1 cellular context compared by ENCODE assay signal in genomic region chr19:18274776-18275356, GRCh38.
TF ChIP-seq lines count a peak whose summit lies in the region.

No MANE protein-coding gene starts in this region.

TF ChIP-seq in GM12878, 131 proteins besides CTCF, POLR2A, EP300 and RAD21:
- TF ChIP-seq CEBPZ (IDR thresholded peaks at IDR 0.05; ENCODE audit: low read depth, low read length): no peak
- no peak for TF ChIP-seq IRF5 (IDR thresholded peaks at IDR 0.05; ENCODE audit: borderline replicate concordance)
- TF ChIP-seq JUND (IDR thresholded peaks at IDR 0.05; ENCODE audit: low read depth, low read length): no peak
TF ChIP-seq in GM12878: peak in this region for 0.
